ENCODE assay signal across 8 cellular contexts in the genomic region with DNA sequence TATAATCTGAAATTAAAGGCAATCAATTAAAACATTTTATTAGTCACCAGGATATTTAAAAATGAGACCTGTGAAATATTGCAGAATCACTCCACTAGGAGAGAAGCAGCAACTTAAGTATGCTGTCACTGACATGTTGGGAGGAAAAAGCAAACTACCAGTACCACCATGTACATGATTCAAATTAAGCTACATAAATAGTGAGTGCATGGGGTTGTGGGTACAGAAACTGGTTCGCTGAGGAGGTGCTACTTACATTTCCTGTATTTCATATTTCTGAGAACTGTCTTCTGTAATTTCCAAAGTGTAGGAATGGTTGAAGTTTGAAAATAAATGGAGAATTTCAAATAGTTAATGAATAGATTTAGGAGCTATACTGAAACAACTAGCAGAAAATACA. TPM values are rescaled to one million over a fixed set of nuclear protein-coding genes. Genes with fewer than 3 reads are reported as not detected.
DNase-seq lines count a peak whose midpoint lies in the region; ATAC-seq lines count a peak whose summit lies in the region.

No MANE protein-coding gene starts in this region.

- H3K4me1 ChIP-seq in mucosa of rectum (ENCODE audit: control insufficient read depth in 2 of 2, insufficient read depth in 2 of 2, low read length in 2 of 2): peaks cover 33 to 36% of the 10 kb centered on the region in 2 donors

- H3K27me3 Mint-ChIP-seq in activated T-helper 2 cell treated with anti-CD3 and anti-CD28 coated beads, Interferon-gamma antibody, Interleukin-2, Interleukin-4, amounts not matched to agents 10 μg/mL and 5 μg/mL and 100 μg/mL, durations not matched to agents 14 hours and 24 hours and 36 hours (ENCODE audit: low read depth): no peaks in the 10 kb centered on the region

- H3K36me3 Mint-ChIP-seq in activated T-helper 2 cell treated with anti-CD3 and anti-CD28 coated beads, Interferon-gamma antibody, Interleukin-2, Interleukin-4, amounts not matched to agents 10 μg/mL and 5 μg/mL and 100 μg/mL, durations not matched to agents 14 hours and 24 hours and 36 hours (ENCODE audit: low read depth): peaks cover 11% of the 10 kb centered on the region

- H3K4me1 Mint-ChIP-seq in activated T-helper 2 cell treated with anti-CD3 and anti-CD28 coated beads, Interferon-gamma antibody, Interleukin-2, Interleukin-4, amounts not matched to agents 10 μg/mL and 5 μg/mL and 100 μg/mL, durations not matched to agents 14 hours and 24 hours and 36 hours (ENCODE audit: low read depth): peaks cover 55% of the 10 kb centered on the region

- H3K27ac ChIP-seq in mucosa of rectum (ENCODE audit: low read depth in 2 of 2, low read length in 2 of 2): peak overlapping the region; percentile 100

- H3K9ac ChIP-seq in mucosa of rectum (ENCODE audit: low read depth in 1 of 2, low read length in 2 of 2): peak overlapping the region in 1 of 2 donors; percentile 100

- H3K9me3 ChIP-seq in mucosa of rectum (ENCODE audit: control insufficient read depth in 2 of 2, low read length in 2 of 2): no peaks in the 10 kb centered on the region

- H3K27me3 ChIP-seq in mucosa of rectum (ENCODE audit: control insufficient read depth in 2 of 2, insufficient read depth in 2 of 2, low read length in 2 of 2): no peaks in the 10 kb centered on the region

- peak; percentile 23 for DNase-seq in stimulated activated CD4-positive, alpha-beta T cell treated with anti-CD3 and anti-CD28 coated beads, Interleukin-4, amount 100 ng/mL, for 24 hours
- DNase-seq in stimulated activated CD4-positive, alpha-beta T cell treated with anti-CD3 and anti-CD28 coated beads, Interleukin-4, amount 100 ng/mL, for 1 hour: no peak
- no peak for DNase-seq in activated T-helper 2 cell treated with anti-CD3 and anti-CD28 coated beads, Interferon-gamma antibody, Interleukin-2, Interleukin-4, amounts not matched to agents 10 μg/mL and 5 μg/mL and 100 μg/mL, durations not matched to agents 14 hours and 24 hours and 36 hours (ENCODE audit: low spot score)
- DNase-seq in DMS114 treated with DMSO at 0.1 percent for 48 hours (lab: John Stamatoyannopoulos, UW; ENCODE audit: unreplicated experiment) (no peak), NOMO-1 treated with DMSO at 0.1 percent for 48 hours (lab: John Stamatoyannopoulos, UW; ENCODE audit: unreplicated experiment) (no peak)

- peak overlapping the region; percentile 87 for H3K4me3 Mint-ChIP-seq in activated T-helper 2 cell treated with anti-CD3 and anti-CD28 coated beads, Interferon-gamma antibody, Interleukin-2, Interleukin-4, amounts not matched to agents 10 μg/mL and 5 μg/mL and 100 μg/mL, durations not matched to agents 14 hours and 24 hours and 36 hours (ENCODE audit: low read depth)

- H3K27ac Mint-ChIP-seq in activated T-helper 2 cell treated with anti-CD3 and anti-CD28 coated beads, Interferon-gamma antibody, Interleukin-2, Interleukin-4, amounts not matched to agents 10 μg/mL and 5 μg/mL and 100 μg/mL, durations not matched to agents 14 hours and 24 hours and 36 hours: peak overlapping the region; percentile 94

- intact Hi-C loops in activated T-helper 2 cell treated with anti-CD3 and anti-CD28 coated beads, Interferon-gamma antibody, Interleukin-2, Interleukin-4, amounts not matched to agents 10 μg/mL and 5 μg/mL and 100 μg/mL, durations not matched to agents 14 hours and 24 hours and 36 hours (cut with micrococcal nuclease): loop anchor here (2.0 to 5.0 kb wide), 3 partner anchors 920 to 1127 kb away; a partner anchor contains a TSS

- no peaks in the 10 kb centered on the region for H3K9me3 Mint-ChIP-seq in activated T-helper 2 cell treated with anti-CD3 and anti-CD28 coated beads, Interferon-gamma antibody, Interleukin-2, Interleukin-4, amounts not matched to agents 10 μg/mL and 5 μg/mL and 100 μg/mL, durations not matched to agents 14 hours and 24 hours and 36 hours

- H3K4me3 ChIP-seq in mucosa of rectum (ENCODE audit: low read length in 2 of 2): peak overlapping the region in 1 of 2 donors; percentile 34

- ATAC-seq in HG03469 (IDR thresholded peaks at IDR 0.05; ENCODE audit: unreplicated experiment) (no peak), HG03442 (IDR thresholded peaks at IDR 0.05; ENCODE audit: unreplicated experiment) (no peak)

- H3K36me3 ChIP-seq in mucosa of rectum (ENCODE audit: control insufficient read depth in 2 of 2, insufficient read depth in 2 of 2, low read length in 2 of 2): no peaks in the 10 kb centered on the region

RNA-seq across cellular contexts. Expression of a gene that starts 7.9 kb away (rescaled TPM):
- total RNA-seq in activated T-helper 2 cell treated with anti-CD3 and anti-CD28 coated beads, Interferon-gamma antibody, Interleukin-2, Interleukin-4, amounts not matched to agents 10 μg/mL and 5 μg/mL and 100 μg/mL, durations not matched to agents 14 hours and 24 hours and 36 hours: 22.1 and 24.0 TPM in 2 replicates
